In genomic region chr1:9307303-9307702, GRCh38 we compare ENCODE assay signal across 27 cellular contexts.
"Had no signal": no experiment of that assay in that cellular context is flagged by ENCODE, and none has a peak within 500 bp of the region (broad histone marks: within the 10 kb centered on the region; RNA-seq: fewer than 3 reads in every experiment).

No MANE protein-coding gene starts in this region.

- H3K27ac ChIP-seq: left ventricle myocardium inferior, neural progenitor cell, pancreas, prostate gland, skin epidermis, spleen, testis, thyroid gland, transverse colon, upper lobe of right lung had no signal

- H3K36me3 ChIP-seq: left ventricle myocardium inferior, neural progenitor cell, pancreas, prostate gland, spleen, thyroid gland, transverse colon, upper lobe of right lung had no signal

- H3K36me3 Mint-ChIP-seq: immature natural killer cell; mesothelial cell of epicardium; naive B cell; natural killer cell; neural progenitor cell; stimulated activated effector memory CD8-positive, alpha-beta T cell treated with anti-CD3 and anti-CD28 coated beads, Interleukin-12 subunit alpha, Interleukin-12 subunit beta, amount 100 ng/mL, for 72 hours had no signal

- DNase-seq: hypothalamus; immature natural killer cell; kidney; left ventricle myocardium inferior; mesendoderm; naive B cell; natural killer cell; nephron progenitor cell; retina; spleen; stimulated activated CD4-positive, alpha-beta T cell treated with anti-CD3 and anti-CD28 coated beads, Interleukin-4, amount 100 ng/mL, for 24 hours; stimulated activated naive CD4-positive, alpha-beta T cell treated with Interleukin-2 at 50 U/mL for 16 hours; stimulated activated naive CD8-positive, alpha-beta T cell treated with anti-CD3 and anti-CD28 coated beads, Interleukin-15, amount 100 ng/mL, for 72 hours; substantia nigra; testis; thyroid gland; transverse colon; upper lobe of right lung had no signal

- H3K4me1 Mint-ChIP-seq: immature natural killer cell; stimulated activated naive CD8-positive, alpha-beta T cell treated with anti-CD3 and anti-CD28 coated beads, Interleukin-15, amount 100 ng/mL, for 72 hours had no signal

- H3K27me3 Mint-ChIP-seq: naive B cell had no signal

- H3K4me3 ChIP-seq: left ventricle myocardium inferior, lung, neural progenitor cell, pancreas, prostate gland, skin epidermis, spleen, testis, thyroid gland, transverse colon, upper lobe of right lung had no signal

- H3K27me3 ChIP-seq: neural progenitor cell, pancreas, spleen, testis, thyroid gland, transverse colon, upper lobe of right lung had no signal

- H3K27ac Mint-ChIP-seq: immature natural killer cell; mesothelial cell of epicardium; natural killer cell; nephron progenitor cell; neural progenitor cell; stimulated activated effector memory CD8-positive, alpha-beta T cell treated with anti-CD3 and anti-CD28 coated beads, Interleukin-12 subunit alpha, Interleukin-12 subunit beta, amount 100 ng/mL, for 72 hours; stimulated activated naive CD8-positive, alpha-beta T cell treated with anti-CD3 and anti-CD28 coated beads, Interleukin-15, amount 100 ng/mL, for 72 hours had no signal

- H3K4me3 Mint-ChIP-seq: immature natural killer cell; mesothelial cell of epicardium; natural killer cell; nephron progenitor cell; neural progenitor cell; stimulated activated effector memory CD8-positive, alpha-beta T cell treated with anti-CD3 and anti-CD28 coated beads, Interleukin-12 subunit alpha, Interleukin-12 subunit beta, amount 100 ng/mL, for 72 hours; stimulated activated naive CD8-positive, alpha-beta T cell treated with anti-CD3 and anti-CD28 coated beads, Interleukin-15, amount 100 ng/mL, for 72 hours had no signal

- H3K9me3 Mint-ChIP-seq: immature natural killer cell; mesothelial cell of epicardium; naive B cell; natural killer cell; nephron progenitor cell; neural progenitor cell; stimulated activated effector memory CD8-positive, alpha-beta T cell treated with anti-CD3 and anti-CD28 coated beads, Interleukin-12 subunit alpha, Interleukin-12 subunit beta, amount 100 ng/mL, for 72 hours; stimulated activated naive CD8-positive, alpha-beta T cell treated with anti-CD3 and anti-CD28 coated beads, Interleukin-15, amount 100 ng/mL, for 72 hours had no signal

- H3K4me1 ChIP-seq: neural progenitor cell had no signal

- H3K9ac ChIP-seq: neural progenitor cell had no signal

- H3K9me3 ChIP-seq: left ventricle myocardium inferior, pancreas, prostate gland, spleen, testis, thyroid gland, transverse colon, upper lobe of right lung had no signal

- H3K4me2 ChIP-seq: neural progenitor cell had no signal

- H2AFZ ChIP-seq: neural progenitor cell had no signal

- ATAC-seq: natural killer cell; pancreas; right cardiac atrium; sciatic nerve; stimulated activated effector memory CD8-positive, alpha-beta T cell treated with anti-CD3 and anti-CD28 coated beads, Interleukin-12 subunit alpha, Interleukin-12 subunit beta, amount 100 ng/mL, for 72 hours; stimulated activated naive CD8-positive, alpha-beta T cell treated with anti-CD3 and anti-CD28 coated beads, Interleukin-15, amount 100 ng/mL, for 72 hours; upper lobe of right lung had no signal
